ENCODE assay signal across 8 cellular contexts in genomic region chr2:234425923-234426603, GRCh38.
DNase-seq lines count a peak whose midpoint lies in the region; ATAC-seq lines count a peak whose summit lies in the region.

No MANE protein-coding gene starts in this region.

- H3K4me1 Mint-ChIP-seq in activated CD8-positive, alpha-beta T cell treated with anti-CD3 and anti-CD28 coated beads, Interleukin-2, amount 10 ng/mL, durations not matched to agents 7 days and 5 days (ENCODE audit: low read depth): peaks cover 87% of the 10 kb centered on the region

- H3K4me3 ChIP-seq in mesodermal cell (ENCODE audit: extremely low read depth, insufficient read depth, low read length, poor library complexity, severe bottlenecking): no peak overlapping the region

- H3K27ac Mint-ChIP-seq in activated CD8-positive, alpha-beta T cell treated with anti-CD3 and anti-CD28 coated beads, Interleukin-2, amount 10 ng/mL, durations not matched to agents 7 days and 5 days: peak overlapping the region; percentile 97

- peaks cover 8% of the 10 kb centered on the region for H3K36me3 Mint-ChIP-seq in activated CD8-positive, alpha-beta T cell treated with anti-CD3 and anti-CD28 coated beads, Interleukin-2, amount 10 ng/mL, durations not matched to agents 7 days and 5 days (ENCODE audit: low read depth)

- peaks cover 18% of the 10 kb centered on the region for H3K4me1 ChIP-seq in mesodermal cell (ENCODE audit: control insufficient read depth, insufficient read depth, low read length, poor library complexity, severe bottlenecking)

- no peaks in the 10 kb centered on the region for H3K9me3 Mint-ChIP-seq in activated CD8-positive, alpha-beta T cell treated with anti-CD3 and anti-CD28 coated beads, Interleukin-2, amount 10 ng/mL, durations not matched to agents 7 days and 5 days (ENCODE audit: insufficient read depth)

- H3K9me3 ChIP-seq in mesodermal cell (ENCODE audit: control insufficient read depth, low read length): no peaks in the 10 kb centered on the region

- CTCF ChIA-PET in activated CD8-positive, alpha-beta T cell treated with anti-CD3 and anti-CD28 coated beads, Interleukin-2, amount 10 ng/mL, durations not matched to agents 7 days and 5 days (lab: Charles Lee): interaction anchor here (0.6 to 4.6 kb wide), 15 partner anchors 12 to 565 kb away, joined by 3 to 17 read pairs (median 6); partner anchors contain the start of gene ARL4C

- H3K4me3 Mint-ChIP-seq in activated CD8-positive, alpha-beta T cell treated with anti-CD3 and anti-CD28 coated beads, Interleukin-2, amount 10 ng/mL, durations not matched to agents 7 days and 5 days: peak overlapping the region; percentile 56

- no peaks in the 10 kb centered on the region for H3K36me3 ChIP-seq in mesodermal cell (ENCODE audit: control insufficient read depth, insufficient read depth, low read length)

- H3K27ac ChIP-seq in mesodermal cell (ENCODE audit: low read depth, low read length, severe bottlenecking): peak overlapping the region; percentile 92

- DNase-seq in activated gamma-delta T cell treated with Interleukin-2 at 50 U/mL for 16 hours: peak; percentile 78
- no peak for DNase-seq in activated gamma-delta T cell (lab: John Stamatoyannopoulos, UW)
- peak; percentile 88 for DNase-seq in activated CD8-positive, alpha-beta T cell treated with anti-CD3 and anti-CD28 coated beads, Interleukin-2, amount 10 ng/mL, durations not matched to agents 7 days and 5 days
- DNase-seq in AML-193 (lab: John Stamatoyannopoulos, UW): no peak
- no peak for DNase-seq in hypothalamus (lab: John Stamatoyannopoulos, UW)
- DNase-seq in putamen (ENCODE audit: low spot score): no peak

- POLR2A ChIA-PET in activated CD8-positive, alpha-beta T cell treated with anti-CD3 and anti-CD28 coated beads, Interleukin-2, amount 10 ng/mL, durations not matched to agents 7 days and 5 days (lab: Charles Lee): interaction anchor here (0.6 to 7.0 kb wide), 18 partner anchors 11 to 399 kb away, joined by 3 to 99 read pairs (median 6); partner anchors contain the start of gene ARL4C

- peak; percentile 70 for ATAC-seq in HG03521 (IDR thresholded peaks at IDR 0.05; ENCODE audit: unreplicated experiment)
- peak; percentile 88 for ATAC-seq in activated CD8-positive, alpha-beta T cell treated with anti-CD3 and anti-CD28 coated beads, Interleukin-2, amount 10 ng/mL, durations not matched to agents 7 days and 5 days

- H3K27me3 Mint-ChIP-seq in activated CD8-positive, alpha-beta T cell treated with anti-CD3 and anti-CD28 coated beads, Interleukin-2, amount 10 ng/mL, durations not matched to agents 7 days and 5 days (ENCODE audit: low read depth): no peaks in the 10 kb centered on the region

- 81 to 88% methylated on average over 4 to 5 of the region's 6 CpGs for WGBS in mesodermal cell (ENCODE audit: insufficient coverage in 2 of 2), 2 experiments

Comparison
In these comparisons a context has a peak if more than half of its experiments do, and no peak if none do; other contexts are left out.
1. DNase-seq: peak in activated gamma-delta T cell treated with Interleukin-2 at 50 U/mL for 16 hours (single experiment) and activated CD8-positive, alpha-beta T cell treated with anti-CD3 and anti-CD28 coated beads, Interleukin-2, amount 10 ng/mL, durations not matched to agents 7 days and 5 days (single experiment); none in activated gamma-delta T cell (single experiment), AML-193 (0 of 2), hypothalamus (0 of 51) and putamen (single experiment).